Comparison of ENCODE assay signal across 8 cellular contexts in the genomic region with DNA sequence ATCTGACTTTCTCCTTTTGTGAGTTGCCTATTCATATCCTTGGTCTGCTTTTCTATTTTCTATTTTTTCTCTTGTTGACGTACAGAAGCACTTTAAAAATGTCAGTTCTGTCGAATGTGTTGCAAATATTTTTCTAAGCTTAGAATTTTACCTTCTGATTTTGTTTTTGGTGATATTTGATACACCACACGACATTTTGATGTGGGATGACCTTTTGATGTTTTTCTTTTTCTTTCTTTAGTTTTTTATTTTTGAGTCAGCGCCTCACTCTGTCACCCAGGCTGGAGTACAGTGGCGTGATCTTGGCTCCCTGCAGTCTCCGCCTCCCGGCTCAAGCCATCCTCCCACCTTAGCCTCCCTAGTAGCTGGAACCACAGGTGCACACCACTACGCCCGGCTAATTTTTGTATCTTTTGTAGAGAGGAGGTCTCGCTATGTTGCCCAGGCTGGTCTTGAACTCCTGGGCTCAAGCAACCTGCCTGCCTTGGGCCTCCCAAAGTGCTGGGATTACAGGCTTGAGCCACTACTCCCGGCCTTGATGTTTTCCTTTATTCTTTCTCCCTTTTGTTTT. TPM values are rescaled to one million over a fixed set of nuclear protein-coding genes. Genes with fewer than 3 reads are reported as not detected.
DNase-seq lines count a peak whose midpoint lies in the region; ATAC-seq and TF ChIP-seq lines count a peak whose summit lies in the region.

No MANE protein-coding gene starts in this region.

- H3K4me3 ChIP-seq in kidney epithelial cell (ENCODE audit: low read depth, low read length) (peak overlapping the region; percentile 36), thyroid gland (replicated peaks in 1 of 3) (peak overlapping the region in 2 of 3 donors; percentile 14 to 25)

- intact Hi-C loops in activated CD4-positive, alpha-beta T cell treated with anti-CD3 and anti-CD28 coated beads for 36 hours (cut with DNase I, micrococcal nuclease), result loop anchor here in 1 of 2 experiments (1.0 to 2.0 kb wide), 5 partner anchors 16 to 137 kb away; no protein-coding TSS in a partner anchor
- intact Hi-C loops in thyroid gland (cut with DNase I), result loop anchor here (5.0 kb wide), 1 partner anchor 86 kb away; no protein-coding TSS in a partner anchor

- no peaks in the 10 kb centered on the region for H3K9me3 Mint-ChIP-seq in activated CD4-positive, alpha-beta T cell treated with anti-CD3 and anti-CD28 coated beads for 36 hours (ENCODE audit: low read depth)
- H3K9me3 Mint-ChIP-seq in activated naive CD8-positive, alpha-beta T cell treated with anti-CD3 and anti-CD28 coated beads for 36 hours, result no peaks in the 10 kb centered on the region

- no peaks in the 10 kb centered on the region for H3K27me3 Mint-ChIP-seq in activated CD4-positive, alpha-beta T cell treated with anti-CD3 and anti-CD28 coated beads for 36 hours
- no peaks in the 10 kb centered on the region for H3K27me3 Mint-ChIP-seq in activated naive CD8-positive, alpha-beta T cell treated with anti-CD3 and anti-CD28 coated beads for 36 hours

- POLR2A ChIA-PET in activated CD4-positive, alpha-beta T cell treated with anti-CD3 and anti-CD28 coated beads for 36 hours (lab: Charles Lee), result interaction anchor here (0.6 to 1.8 kb wide), 8 partner anchors 8 to 211 kb away, joined by 3 to 18 read pairs (median 4); no protein-coding TSS in a partner anchor

- peaks cover 10 to 17% of the 10 kb centered on the region in 2 donors for H3K4me1 ChIP-seq in thyroid gland

- peak overlapping the region; percentile 93 for H3K27ac Mint-ChIP-seq in activated CD4-positive, alpha-beta T cell treated with anti-CD3 and anti-CD28 coated beads for 36 hours
- H3K27ac Mint-ChIP-seq in activated naive CD8-positive, alpha-beta T cell treated with anti-CD3 and anti-CD28 coated beads for 36 hours, result peak overlapping the region; percentile 94

- H3K36me3 Mint-ChIP-seq in activated CD4-positive, alpha-beta T cell treated with anti-CD3 and anti-CD28 coated beads for 36 hours (ENCODE audit: low read depth), result no peaks in the 10 kb centered on the region
- H3K36me3 Mint-ChIP-seq in activated naive CD8-positive, alpha-beta T cell treated with anti-CD3 and anti-CD28 coated beads for 36 hours, result no peaks in the 10 kb centered on the region

- H3K4me3 Mint-ChIP-seq in activated CD4-positive, alpha-beta T cell treated with anti-CD3 and anti-CD28 coated beads for 36 hours, result peak overlapping the region; percentile 79
- H3K4me3 Mint-ChIP-seq in activated naive CD8-positive, alpha-beta T cell treated with anti-CD3 and anti-CD28 coated beads for 36 hours, result peak overlapping the region; percentile 81

- H3K27ac ChIP-seq in thyroid gland, result peak overlapping the region; percentile 89 to 95 (median 92)

- DNase-seq in activated CD4-positive, alpha-beta T cell treated with anti-CD3 and anti-CD28 coated beads for 36 hours, result peak; percentile 56
- DNase-seq in activated CD4-positive, alpha-beta T cell treated with anti-CD3 and anti-CD28 coated beads, Interleukin-2, amount 50 U/mL, for 1 hour, result no peak
- peak; percentile 51 for DNase-seq in activated naive CD8-positive, alpha-beta T cell treated with anti-CD3 and anti-CD28 coated beads for 36 hours
- DNase-seq in kidney epithelial cell (ENCODE audit: low read depth) (no peak), thyroid gland (no peak), DMS153 (lab: John Stamatoyannopoulos, UW) (no peak), occipital lobe (lab: John Stamatoyannopoulos, UW) (no peak)

- H3K27me3 ChIP-seq in kidney epithelial cell (ENCODE audit: control insufficient read depth, insufficient read depth, low read length) (no peaks in the 10 kb centered on the region), thyroid gland (no peaks in the 10 kb centered on the region)

- no peak for TF ChIP-seq POLR2A in thyroid gland (IDR thresholded peaks at IDR 0.05)

- ATAC-seq in activated CD4-positive, alpha-beta T cell treated with anti-CD3 and anti-CD28 coated beads for 36 hours, result no peak
- no peak for ATAC-seq in GM18511 (IDR thresholded peaks at IDR 0.05; ENCODE audit: unreplicated experiment)

- no peak for TF ChIP-seq CTCF in kidney epithelial cell (IDR thresholded peaks at IDR 0.05; ENCODE audit: insufficient read depth, low read length, poor library complexity, severe bottlenecking)
- no peak for TF ChIP-seq CTCF in thyroid gland (IDR thresholded peaks at IDR 0.05)

- CTCF ChIA-PET in activated CD4-positive, alpha-beta T cell treated with anti-CD3 and anti-CD28 coated beads for 36 hours (lab: Charles Lee), result interaction anchor here (0.6 to 5.5 kb wide), 34 partner anchors 10 to 321 kb away, joined by 3 to 120 read pairs (median 4); partner anchors contain the start of gene WSB1

- H3K9me3 ChIP-seq in thyroid gland, result no peaks in the 10 kb centered on the region

- 60% methylated on average over 11 of the region's 11 CpGs for WGBS in thyroid gland, 2 donors

- no peaks in the 10 kb centered on the region for H3K36me3 ChIP-seq in kidney epithelial cell (ENCODE audit: control insufficient read depth, insufficient read depth, low read length)
- H3K36me3 ChIP-seq in thyroid gland, result no peaks in the 10 kb centered on the region

- peaks cover 18% of the 10 kb centered on the region for H3K4me1 Mint-ChIP-seq in activated CD4-positive, alpha-beta T cell treated with anti-CD3 and anti-CD28 coated beads for 36 hours
- H3K4me1 Mint-ChIP-seq in activated naive CD8-positive, alpha-beta T cell treated with anti-CD3 and anti-CD28 coated beads for 36 hours, result peaks cover 18% of the 10 kb centered on the region

RNA-seq across cellular contexts. Expression of gene WSB1, which starts 39.6 kb away (rescaled TPM):
- total RNA-seq in activated CD4-positive, alpha-beta T cell treated with anti-CD3 and anti-CD28 coated beads for 36 hours, result 100 to 1,000 TPM; 145 to 190 TPM
- total RNA-seq in activated naive CD8-positive, alpha-beta T cell treated with anti-CD3 and anti-CD28 coated beads for 36 hours, result 100 to 1,000 TPM; 113 to 126 TPM
- total RNA-seq in kidney epithelial cell (127 and 129 TPM in 2 replicates), thyroid gland (100 to 1,000 TPM in 3 of 4 donors, 10 to 100 TPM in 1; 89.2 to 218 (median 168) TPM), occipital lobe (299 TPM)

Comparison
In these comparisons a context has a peak if more than half of its experiments do, and no peak if none do; other contexts are left out.
1. DNase-seq: peak in activated CD4-positive, alpha-beta T cell treated with anti-CD3 and anti-CD28 coated beads for 36 hours (single experiment) and activated naive CD8-positive, alpha-beta T cell treated with anti-CD3 and anti-CD28 coated beads for 36 hours (single experiment); none in activated CD4-positive, alpha-beta T cell treated with anti-CD3 and anti-CD28 coated beads, Interleukin-2, amount 50 U/mL, for 1 hour (single experiment), kidney epithelial cell (single experiment), thyroid gland (0 of 2), DMS153 (single experiment) and occipital lobe (single experiment).